Comparison of ENCODE assay signal across 1 cellular context in the genomic region with DNA sequence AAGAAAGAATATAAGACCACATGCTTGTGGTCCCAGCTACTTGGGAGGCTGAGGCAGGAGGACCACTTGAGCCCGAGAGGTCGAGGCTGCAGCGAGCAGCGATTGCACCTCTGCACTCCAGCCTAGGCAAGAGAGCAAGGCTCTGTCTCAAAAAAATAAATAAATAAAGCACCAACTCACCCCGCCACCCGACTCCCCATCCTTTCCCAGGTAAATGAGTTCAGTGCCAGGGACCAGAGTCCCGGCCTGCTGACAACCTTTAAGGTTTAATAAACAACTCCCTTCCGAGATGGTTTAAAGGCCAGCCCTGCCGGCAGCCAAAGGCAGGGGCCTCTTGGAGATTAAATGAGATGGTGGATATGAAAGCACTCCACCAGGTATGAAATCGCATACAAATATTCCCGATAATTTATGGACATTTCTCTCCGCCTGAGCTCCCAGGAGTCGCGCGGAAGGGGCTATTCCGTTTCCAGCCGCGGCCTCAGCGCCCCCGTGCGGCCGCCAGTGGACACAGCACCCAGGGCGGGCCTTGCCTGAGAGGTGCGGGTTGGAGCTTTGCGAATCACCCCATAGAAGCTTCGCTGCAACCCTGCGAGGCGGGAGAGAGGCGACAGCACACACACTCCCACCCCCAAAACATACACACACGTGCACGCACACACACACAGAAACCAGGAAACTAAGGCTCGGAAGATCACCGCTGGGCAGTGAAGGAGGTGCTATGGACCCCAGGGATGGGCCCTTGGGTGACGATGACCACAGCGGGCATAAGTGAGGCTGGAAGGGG.
TF ChIP-seq lines count a peak whose summit lies in the region.

No MANE protein-coding gene starts in this region.

TF ChIP-seq in HepG2, 621 proteins besides CTCF, POLR2A, EP300 and RAD21 (continued from another document and continues in another):
- TF ChIP-seq, protein P1, sequence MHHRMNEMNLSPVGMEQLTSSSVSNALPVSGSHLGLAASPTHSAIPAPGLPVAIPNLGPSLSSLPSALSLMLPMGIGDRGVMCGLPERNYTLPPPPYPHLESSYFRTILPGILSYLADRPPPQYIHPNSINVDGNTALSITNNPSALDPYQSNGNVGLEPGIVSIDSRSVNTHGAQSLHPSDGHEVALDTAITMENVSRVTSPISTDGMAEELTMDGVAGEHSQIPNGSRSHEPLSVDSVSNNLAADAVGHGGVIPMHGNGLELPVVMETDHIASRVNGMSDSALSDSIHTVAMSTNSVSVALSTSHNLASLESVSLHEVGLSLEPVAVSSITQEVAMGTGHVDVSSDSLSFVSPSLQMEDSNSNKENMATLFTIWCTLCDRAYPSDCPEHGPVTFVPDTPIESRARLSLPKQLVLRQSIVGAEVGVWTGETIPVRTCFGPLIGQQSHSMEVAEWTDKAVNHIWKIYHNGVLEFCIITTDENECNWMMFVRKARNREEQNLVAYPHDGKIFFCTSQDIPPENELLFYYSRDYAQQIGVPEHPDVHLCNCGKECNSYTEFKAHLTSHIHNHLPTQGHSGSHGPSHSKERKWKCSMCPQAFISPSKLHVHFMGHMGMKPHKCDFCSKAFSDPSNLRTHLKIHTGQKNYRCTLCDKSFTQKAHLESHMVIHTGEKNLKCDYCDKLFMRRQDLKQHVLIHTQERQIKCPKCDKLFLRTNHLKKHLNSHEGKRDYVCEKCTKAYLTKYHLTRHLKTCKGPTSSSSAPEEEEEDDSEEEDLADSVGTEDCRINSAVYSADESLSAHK (CRISPR knock-in tag; IDR thresholded peaks at IDR 0.05; ENCODE audit: borderline replicate concordance) = no peak
- TF ChIP-seq PHF5A (CRISPR knock-in tag; IDR thresholded peaks at IDR 0.05; ENCODE audit: low read depth, unreplicated experiment) (no peak), POGZ (CRISPR knock-in tag; IDR thresholded peaks at IDR 0.05) (0 out of 2 replicates have a peak, but pooled peaks have one; percentile 15), ZNF136 (CRISPR knock-in tag; IDR thresholded peaks at IDR 0.05; ENCODE audit: low read depth) (no peak), XRCC5 (optimal IDR thresholded peaks at IDR 0.05; ENCODE audit: low read length) (peak; percentile 95), ZFX (CRISPR knock-in tag; IDR thresholded peaks at IDR 0.05; ENCODE audit: low read depth) (peak; percentile 32; the same call in 1 of the 2 replicates), JUND (CRISPR knock-in tag; IDR thresholded peaks at IDR 0.05) (no peak), PAX8 (CRISPR knock-in tag; IDR thresholded peaks at IDR 0.05; ENCODE audit: borderline replicate concordance) (no peak), YY1 (IDR thresholded peaks at IDR 0.05; ENCODE audit: insufficient read depth, insufficient replicate concordance, low read depth, low read length) (peak; percentile 16), FOXO1 (CRISPR knock-in tag; IDR thresholded peaks at IDR 0.05) (0 out of 2 replicates have a peak, but pooled peaks have one; percentile 22), NCOA2 (CRISPR knock-in tag; IDR thresholded peaks at IDR 0.05) (no peak), DNMT3B (CRISPR knock-in tag; conservative IDR thresholded peaks at IDR 0.05) (no peak), HNRNPLL (IDR thresholded peaks at IDR 0.05; ENCODE audit: low read depth, low read length, poor library complexity, severe bottlenecking) (peak; percentile 61), SP1 (IDR thresholded peaks at IDR 0.05) (no peak), SP1 (CRISPR knock-in tag; IDR thresholded peaks at IDR 0.05) (0 out of 2 replicates have a peak, but pooled peaks have one; percentile 27), U2AF1 (optimal IDR thresholded peaks at IDR 0.05; ENCODE audit: low read depth, low read length) (no peak), SAP130 (CRISPR knock-in tag; IDR thresholded peaks at IDR 0.05; ENCODE audit: low read depth) (no peak), ZNF235 (CRISPR knock-in tag; IDR thresholded peaks at IDR 0.05; ENCODE audit: borderline replicate concordance) (0 out of 2 replicates have a peak, but pooled peaks have one; percentile 52), ZKSCAN5 (CRISPR knock-in tag; IDR thresholded peaks at IDR 0.05) (no peak), MEF2D (CRISPR knock-in tag; IDR thresholded peaks at IDR 0.05) (no peak), SRSF9 (IDR thresholded peaks at IDR 0.05; ENCODE audit: borderline replicate concordance, insufficient read depth, low read depth, low read length, poor library complexity, severe bottlenecking) (no peak), FOXA3 (CRISPR knock-in tag; IDR thresholded peaks at IDR 0.05) (0 out of 2 replicates have a peak, but pooled peaks have one; percentile 13), ZNF331 (CRISPR knock-in tag; IDR thresholded peaks at IDR 0.05) (no peak)
- TF ChIP-seq, protein P2, sequence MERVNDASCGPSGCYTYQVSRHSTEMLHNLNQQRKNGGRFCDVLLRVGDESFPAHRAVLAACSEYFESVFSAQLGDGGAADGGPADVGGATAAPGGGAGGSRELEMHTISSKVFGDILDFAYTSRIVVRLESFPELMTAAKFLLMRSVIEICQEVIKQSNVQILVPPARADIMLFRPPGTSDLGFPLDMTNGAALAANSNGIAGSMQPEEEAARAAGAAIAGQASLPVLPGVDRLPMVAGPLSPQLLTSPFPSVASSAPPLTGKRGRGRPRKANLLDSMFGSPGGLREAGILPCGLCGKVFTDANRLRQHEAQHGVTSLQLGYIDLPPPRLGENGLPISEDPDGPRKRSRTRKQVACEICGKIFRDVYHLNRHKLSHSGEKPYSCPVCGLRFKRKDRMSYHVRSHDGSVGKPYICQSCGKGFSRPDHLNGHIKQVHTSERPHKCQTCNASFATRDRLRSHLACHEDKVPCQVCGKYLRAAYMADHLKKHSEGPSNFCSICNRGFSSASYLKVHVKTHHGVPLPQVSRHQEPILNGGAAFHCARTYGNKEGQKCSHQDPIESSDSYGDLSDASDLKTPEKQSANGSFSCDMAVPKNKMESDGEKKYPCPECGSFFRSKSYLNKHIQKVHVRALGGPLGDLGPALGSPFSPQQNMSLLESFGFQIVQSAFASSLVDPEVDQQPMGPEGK (CRISPR knock-in tag; IDR thresholded peaks at IDR 0.05) = peak; percentile 45; the same call in 1 of the 2 replicates
- TF ChIP-seq, protein P3, sequence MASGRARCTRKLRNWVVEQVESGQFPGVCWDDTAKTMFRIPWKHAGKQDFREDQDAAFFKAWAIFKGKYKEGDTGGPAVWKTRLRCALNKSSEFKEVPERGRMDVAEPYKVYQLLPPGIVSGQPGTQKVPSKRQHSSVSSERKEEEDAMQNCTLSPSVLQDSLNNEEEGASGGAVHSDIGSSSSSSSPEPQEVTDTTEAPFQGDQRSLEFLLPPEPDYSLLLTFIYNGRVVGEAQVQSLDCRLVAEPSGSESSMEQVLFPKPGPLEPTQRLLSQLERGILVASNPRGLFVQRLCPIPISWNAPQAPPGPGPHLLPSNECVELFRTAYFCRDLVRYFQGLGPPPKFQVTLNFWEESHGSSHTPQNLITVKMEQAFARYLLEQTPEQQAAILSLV (CRISPR knock-in tag; IDR thresholded peaks at IDR 0.05; ENCODE audit: borderline replicate concordance) = no peak
- TF ChIP-seq, protein P4, sequence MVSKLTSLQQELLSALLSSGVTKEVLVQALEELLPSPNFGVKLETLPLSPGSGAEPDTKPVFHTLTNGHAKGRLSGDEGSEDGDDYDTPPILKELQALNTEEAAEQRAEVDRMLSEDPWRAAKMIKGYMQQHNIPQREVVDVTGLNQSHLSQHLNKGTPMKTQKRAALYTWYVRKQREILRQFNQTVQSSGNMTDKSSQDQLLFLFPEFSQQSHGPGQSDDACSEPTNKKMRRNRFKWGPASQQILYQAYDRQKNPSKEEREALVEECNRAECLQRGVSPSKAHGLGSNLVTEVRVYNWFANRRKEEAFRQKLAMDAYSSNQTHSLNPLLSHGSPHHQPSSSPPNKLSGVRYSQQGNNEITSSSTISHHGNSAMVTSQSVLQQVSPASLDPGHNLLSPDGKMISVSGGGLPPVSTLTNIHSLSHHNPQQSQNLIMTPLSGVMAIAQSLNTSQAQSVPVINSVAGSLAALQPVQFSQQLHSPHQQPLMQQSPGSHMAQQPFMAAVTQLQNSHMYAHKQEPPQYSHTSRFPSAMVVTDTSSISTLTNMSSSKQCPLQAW (CRISPR knock-in tag; IDR thresholded peaks at IDR 0.05) = 0 out of 2 replicates have a peak, but pooled peaks have one; percentile 25
- TF ChIP-seq, protein P5, sequence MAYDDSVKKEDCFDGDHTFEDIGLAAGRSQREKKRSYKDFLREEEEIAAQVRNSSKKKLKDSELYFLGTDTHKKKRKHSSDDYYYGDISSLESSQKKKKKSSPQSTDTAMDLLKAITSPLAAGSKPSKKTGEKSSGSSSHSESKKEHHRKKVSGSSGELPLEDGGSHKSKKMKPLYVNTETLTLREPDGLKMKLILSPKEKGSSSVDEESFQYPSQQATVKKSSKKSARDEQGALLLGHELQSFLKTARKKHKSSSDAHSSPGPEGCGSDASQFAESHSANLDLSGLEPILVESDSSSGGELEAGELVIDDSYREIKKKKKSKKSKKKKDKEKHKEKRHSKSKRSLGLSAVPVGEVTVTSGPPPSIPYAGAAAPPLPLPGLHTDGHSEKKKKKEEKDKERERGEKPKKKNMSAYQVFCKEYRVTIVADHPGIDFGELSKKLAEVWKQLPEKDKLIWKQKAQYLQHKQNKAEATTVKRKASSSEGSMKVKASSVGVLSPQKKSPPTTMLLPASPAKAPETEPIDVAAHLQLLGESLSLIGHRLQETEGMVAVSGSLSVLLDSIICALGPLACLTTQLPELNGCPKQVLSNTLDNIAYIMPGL (CRISPR knock-in tag; IDR thresholded peaks at IDR 0.05; ENCODE audit: borderline replicate concordance in 1 of 2, low read depth in 1 of 2) = peak; percentile 58 to 79; a peak in 3 of 4 replicates
- TF ChIP-seq, protein P6, sequence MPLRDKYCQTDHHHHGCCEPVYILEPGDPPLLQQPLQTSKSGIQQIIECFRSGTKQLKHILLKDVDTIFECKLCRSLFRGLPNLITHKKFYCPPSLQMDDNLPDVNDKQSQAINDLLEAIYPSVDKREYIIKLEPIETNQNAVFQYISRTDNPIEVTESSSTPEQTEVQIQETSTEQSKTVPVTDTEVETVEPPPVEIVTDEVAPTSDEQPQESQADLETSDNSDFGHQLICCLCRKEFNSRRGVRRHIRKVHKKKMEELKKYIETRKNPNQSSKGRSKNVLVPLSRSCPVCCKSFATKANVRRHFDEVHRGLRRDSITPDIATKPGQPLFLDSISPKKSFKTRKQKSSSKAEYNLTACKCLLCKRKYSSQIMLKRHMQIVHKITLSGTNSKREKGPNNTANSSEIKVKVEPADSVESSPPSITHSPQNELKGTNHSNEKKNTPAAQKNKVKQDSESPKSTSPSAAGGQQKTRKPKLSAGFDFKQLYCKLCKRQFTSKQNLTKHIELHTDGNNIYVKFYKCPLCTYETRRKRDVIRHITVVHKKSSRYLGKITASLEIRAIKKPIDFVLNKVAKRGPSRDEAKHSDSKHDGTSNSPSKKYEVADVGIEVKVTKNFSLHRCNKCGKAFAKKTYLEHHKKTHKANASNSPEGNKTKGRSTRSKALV (CRISPR knock-in tag; IDR thresholded peaks at IDR 0.05) = 0 out of 2 replicates have a peak, but pooled peaks have one; percentile 31
- TF ChIP-seq, protein P7, sequence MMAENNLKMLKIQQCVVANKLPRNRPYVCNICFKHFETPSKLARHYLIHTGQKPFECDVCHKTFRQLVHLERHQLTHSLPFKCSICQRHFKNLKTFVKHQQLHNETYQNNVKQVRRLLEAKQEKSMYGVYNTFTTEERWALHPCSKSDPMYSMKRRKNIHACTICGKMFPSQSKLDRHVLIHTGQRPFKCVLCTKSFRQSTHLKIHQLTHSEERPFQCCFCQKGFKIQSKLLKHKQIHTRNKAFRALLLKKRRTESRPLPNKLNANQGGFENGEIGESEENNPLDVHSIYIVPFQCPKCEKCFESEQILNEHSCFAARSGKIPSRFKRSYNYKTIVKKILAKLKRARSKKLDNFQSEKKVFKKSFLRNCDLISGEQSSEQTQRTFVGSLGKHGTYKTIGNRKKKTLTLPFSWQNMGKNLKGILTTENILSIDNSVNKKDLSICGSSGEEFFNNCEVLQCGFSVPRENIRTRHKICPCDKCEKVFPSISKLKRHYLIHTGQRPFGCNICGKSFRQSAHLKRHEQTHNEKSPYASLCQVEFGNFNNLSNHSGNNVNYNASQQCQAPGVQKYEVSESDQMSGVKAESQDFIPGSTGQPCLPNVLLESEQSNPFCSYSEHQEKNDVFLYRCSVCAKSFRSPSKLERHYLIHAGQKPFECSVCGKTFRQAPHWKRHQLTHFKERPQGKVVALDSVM (CRISPR knock-in tag; IDR thresholded peaks at IDR 0.05) = peak; percentile 90
- TF ChIP-seq, protein P8, sequence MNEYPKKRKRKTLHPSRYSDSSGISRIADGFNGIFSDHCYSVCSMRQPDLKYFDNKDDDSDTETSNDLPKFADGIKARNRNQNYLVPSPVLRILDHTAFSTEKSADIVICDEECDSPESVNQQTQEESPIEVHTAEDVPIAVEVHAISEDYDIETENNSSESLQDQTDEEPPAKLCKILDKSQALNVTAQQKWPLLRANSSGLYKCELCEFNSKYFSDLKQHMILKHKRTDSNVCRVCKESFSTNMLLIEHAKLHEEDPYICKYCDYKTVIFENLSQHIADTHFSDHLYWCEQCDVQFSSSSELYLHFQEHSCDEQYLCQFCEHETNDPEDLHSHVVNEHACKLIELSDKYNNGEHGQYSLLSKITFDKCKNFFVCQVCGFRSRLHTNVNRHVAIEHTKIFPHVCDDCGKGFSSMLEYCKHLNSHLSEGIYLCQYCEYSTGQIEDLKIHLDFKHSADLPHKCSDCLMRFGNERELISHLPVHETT (CRISPR knock-in tag; conservative IDR thresholded peaks at IDR 0.05) = no peak
- TF ChIP-seq, protein P9, sequence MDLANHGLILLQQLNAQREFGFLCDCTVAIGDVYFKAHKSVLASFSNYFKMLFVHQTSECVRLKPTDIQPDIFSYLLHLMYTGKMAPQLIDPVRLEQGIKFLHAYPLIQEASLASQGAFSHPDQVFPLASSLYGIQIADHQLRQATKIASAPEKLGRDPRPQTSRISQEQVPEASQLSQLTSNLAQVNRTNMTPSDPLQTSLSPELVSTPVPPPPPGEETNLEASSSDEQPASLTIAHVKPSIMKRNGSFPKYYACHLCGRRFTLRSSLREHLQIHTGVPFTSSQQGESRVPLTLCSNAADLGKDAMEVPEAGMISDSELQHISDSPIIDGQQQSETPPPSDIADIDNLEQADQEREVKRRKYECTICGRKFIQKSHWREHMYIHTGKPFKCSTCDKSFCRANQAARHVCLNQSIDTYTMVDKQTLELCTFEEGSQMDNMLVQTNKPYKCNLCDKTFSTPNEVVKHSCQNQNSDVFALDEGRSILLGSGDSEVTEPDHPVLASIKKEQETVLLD (CRISPR knock-in tag; IDR thresholded peaks at IDR 0.05; ENCODE audit: low read depth) = no peak
- TF ChIP-seq, protein P10, sequence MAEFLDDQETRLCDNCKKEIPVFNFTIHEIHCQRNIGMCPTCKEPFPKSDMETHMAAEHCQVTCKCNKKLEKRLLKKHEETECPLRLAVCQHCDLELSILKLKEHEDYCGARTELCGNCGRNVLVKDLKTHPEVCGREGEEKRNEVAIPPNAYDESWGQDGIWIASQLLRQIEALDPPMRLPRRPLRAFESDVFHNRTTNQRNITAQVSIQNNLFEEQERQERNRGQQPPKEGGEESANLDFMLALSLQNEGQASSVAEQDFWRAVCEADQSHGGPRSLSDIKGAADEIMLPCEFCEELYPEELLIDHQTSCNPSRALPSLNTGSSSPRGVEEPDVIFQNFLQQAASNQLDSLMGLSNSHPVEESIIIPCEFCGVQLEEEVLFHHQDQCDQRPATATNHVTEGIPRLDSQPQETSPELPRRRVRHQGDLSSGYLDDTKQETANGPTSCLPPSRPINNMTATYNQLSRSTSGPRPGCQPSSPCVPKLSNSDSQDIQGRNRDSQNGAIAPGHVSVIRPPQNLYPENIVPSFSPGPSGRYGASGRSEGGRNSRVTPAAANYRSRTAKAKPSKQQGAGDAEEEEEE (CRISPR knock-in tag; IDR thresholded peaks at IDR 0.05; ENCODE audit: borderline replicate concordance) = no peak
- TF ChIP-seq, protein P11, sequence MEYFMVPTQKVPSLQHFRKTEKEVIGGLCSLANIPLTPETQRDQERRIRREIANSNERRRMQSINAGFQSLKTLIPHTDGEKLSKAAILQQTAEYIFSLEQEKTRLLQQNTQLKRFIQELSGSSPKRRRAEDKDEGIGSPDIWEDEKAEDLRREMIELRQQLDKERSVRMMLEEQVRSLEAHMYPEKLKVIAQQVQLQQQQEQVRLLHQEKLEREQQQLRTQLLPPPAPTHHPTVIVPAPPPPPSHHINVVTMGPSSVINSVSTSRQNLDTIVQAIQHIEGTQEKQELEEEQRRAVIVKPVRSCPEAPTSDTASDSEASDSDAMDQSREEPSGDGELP (IDR thresholded peaks at IDR 0.05; ENCODE audit: borderline replicate concordance, low read depth) = no peak
